1 cellular context compared by ENCODE assay signal in genomic region chr4:6782147-6782845, GRCh38.
A peak's percentile ranks its signal among the peaks of the same experiment; 100 is the strongest.
TF ChIP-seq lines count a peak whose summit lies in the region.

TSS of gene KIAA0232 (plus strand) at chr4:6782727. CDS start at chr4:6824454, 41,727 bp downstream.

TF ChIP-seq in GM12878, 131 proteins besides CTCF, POLR2A, EP300 and RAD21 (continued from another document and continues in another):
- TF ChIP-seq, protein P1, sequence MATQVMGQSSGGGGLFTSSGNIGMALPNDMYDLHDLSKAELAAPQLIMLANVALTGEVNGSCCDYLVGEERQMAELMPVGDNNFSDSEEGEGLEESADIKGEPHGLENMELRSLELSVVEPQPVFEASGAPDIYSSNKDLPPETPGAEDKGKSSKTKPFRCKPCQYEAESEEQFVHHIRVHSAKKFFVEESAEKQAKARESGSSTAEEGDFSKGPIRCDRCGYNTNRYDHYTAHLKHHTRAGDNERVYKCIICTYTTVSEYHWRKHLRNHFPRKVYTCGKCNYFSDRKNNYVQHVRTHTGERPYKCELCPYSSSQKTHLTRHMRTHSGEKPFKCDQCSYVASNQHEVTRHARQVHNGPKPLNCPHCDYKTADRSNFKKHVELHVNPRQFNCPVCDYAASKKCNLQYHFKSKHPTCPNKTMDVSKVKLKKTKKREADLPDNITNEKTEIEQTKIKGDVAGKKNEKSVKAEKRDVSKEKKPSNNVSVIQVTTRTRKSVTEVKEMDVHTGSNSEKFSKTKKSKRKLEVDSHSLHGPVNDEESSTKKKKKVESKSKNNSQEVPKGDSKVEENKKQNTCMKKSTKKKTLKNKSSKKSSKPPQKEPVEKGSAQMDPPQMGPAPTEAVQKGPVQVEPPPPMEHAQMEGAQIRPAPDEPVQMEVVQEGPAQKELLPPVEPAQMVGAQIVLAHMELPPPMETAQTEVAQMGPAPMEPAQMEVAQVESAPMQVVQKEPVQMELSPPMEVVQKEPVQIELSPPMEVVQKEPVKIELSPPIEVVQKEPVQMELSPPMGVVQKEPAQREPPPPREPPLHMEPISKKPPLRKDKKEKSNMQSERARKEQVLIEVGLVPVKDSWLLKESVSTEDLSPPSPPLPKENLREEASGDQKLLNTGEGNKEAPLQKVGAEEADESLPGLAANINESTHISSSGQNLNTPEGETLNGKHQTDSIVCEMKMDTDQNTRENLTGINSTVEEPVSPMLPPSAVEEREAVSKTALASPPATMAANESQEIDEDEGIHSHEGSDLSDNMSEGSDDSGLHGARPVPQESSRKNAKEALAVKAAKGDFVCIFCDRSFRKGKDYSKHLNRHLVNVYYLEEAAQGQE (IDR thresholded peaks at IDR 0.05; ENCODE audit: low read depth, low read length) = no peak
- TF ChIP-seq LARP7 (IDR thresholded peaks at IDR 0.05) (peak; percentile 97), NKRF (conservative IDR thresholded peaks at IDR 0.05) (peak; percentile 85), CREB1 (IDR thresholded peaks at IDR 0.05; ENCODE audit: low read depth) (peak; percentile 65), GATAD2B (conservative IDR thresholded peaks at IDR 0.05; ENCODE audit: low read depth) (peak; percentile 99), BMI1 (IDR thresholded peaks at IDR 0.05; ENCODE audit: borderline replicate concordance) (no peak), RBBP5 (conservative IDR thresholded peaks at IDR 0.05) (no peak), ZNF207 (IDR thresholded peaks at IDR 0.05; ENCODE audit: borderline replicate concordance) (peak; percentile 97), SP1 (IDR thresholded peaks at IDR 0.05; ENCODE audit: low read depth, low read length) (peak; percentile 70), FOXK2 (IDR thresholded peaks at IDR 0.05) (no peak), TAF1 (IDR thresholded peaks at IDR 0.05; ENCODE audit: borderline replicate concordance, low read depth, low read length) (peak; percentile 56; the same call in 1 of the 2 replicates), BCL11A (IDR thresholded peaks at IDR 0.05; ENCODE audit: low read depth, low read length) (0 out of 2 replicates have a peak, but pooled peaks have one; percentile 5), CREM (IDR thresholded peaks at IDR 0.05; ENCODE audit: low read depth) (0 out of 2 replicates have a peak, but pooled peaks have one; percentile 44), TCF12 (IDR thresholded peaks at IDR 0.05; ENCODE audit: low read depth, low read length) (peak; percentile 33; the same call in 1 of the 2 replicates), BACH1 (IDR thresholded peaks at IDR 0.05; ENCODE audit: borderline replicate concordance) (peak; percentile 80), IKZF1 (conservative IDR thresholded peaks at IDR 0.05) (peak; percentile 90), BHLHE40 (IDR thresholded peaks at IDR 0.05; ENCODE audit: borderline replicate concordance in 1 of 2, low read depth in 2 of 2, low read length in 1 of 2) (peak; percentile 53 to 74; a peak in 3 of 4 replicates), SIN3A (IDR thresholded peaks at IDR 0.05; ENCODE audit: low read depth, low read length) (0 out of 2 replicates have a peak, but pooled peaks have one; percentile 65), ATF7 (IDR thresholded peaks at IDR 0.05; ENCODE audit: low read depth) (no peak), SRF (IDR thresholded peaks at IDR 0.05; ENCODE audit: low read depth in 2 of 2, low read length in 2 of 2) (0 out of 4 replicates have a peak, but pooled peaks of 1 of the 2 experiments have one; percentile 25), JUND (IDR thresholded peaks at IDR 0.05; ENCODE audit: low read depth, low read length) (peak; percentile 65; the same call in 1 of the 2 replicates), YY1 (IDR thresholded peaks at IDR 0.05; ENCODE audit: low read depth, low read length) (peak; percentile 74), WRNIP1 (IDR thresholded peaks at IDR 0.05; ENCODE audit: borderline replicate concordance, low read depth, low read length) (no peak), YBX1 (IDR thresholded peaks at IDR 0.05) (no peak), STAT1 (conservative IDR thresholded peaks at IDR 0.05) (peak; percentile 82; the same call in 1 of the 2 replicates), CEBPB (IDR thresholded peaks at IDR 0.05; ENCODE audit: borderline replicate concordance in 1 of 2, low read depth in 2 of 2, low read length in 2 of 2) (no peak), ZNF217 (IDR thresholded peaks at IDR 0.05) (peak; percentile 77; the same call in 1 of the 2 replicates), RELA (IDR thresholded peaks at IDR 0.05; ENCODE audit: borderline replicate concordance, partially characterized antibody) (peak; percentile 76), CHD2 (IDR thresholded peaks at IDR 0.05; ENCODE audit: borderline replicate concordance, low read depth, low read length) (peak; percentile 96), ELK1 (IDR thresholded peaks at IDR 0.05; ENCODE audit: low read depth, low read length) (peak; percentile 28; the same call in 1 of the 2 replicates), SMARCA5 (IDR thresholded peaks at IDR 0.05) (peak; percentile 87; the same call in 1 of the 2 replicates), PBX3 (IDR thresholded peaks at IDR 0.05; ENCODE audit: insufficient replicate concordance, low read depth, low read length) (peak; percentile 82), POLR2AphosphoS2 (IDR thresholded peaks at IDR 0.05; ENCODE audit: low read depth, low read length) (0 out of 2 replicates have a peak, but pooled peaks have one; percentile 35), HCFC1 (IDR thresholded peaks at IDR 0.05; ENCODE audit: low read length) (peak; percentile 42; the same call in 1 of the 2 replicates), RB1 (IDR thresholded peaks at IDR 0.05; ENCODE audit: borderline replicate concordance) (peak; percentile 97), TARDBP (IDR thresholded peaks at IDR 0.05; ENCODE audit: borderline replicate concordance) (peak; percentile 85), PAX5 (IDR thresholded peaks at IDR 0.05; ENCODE audit: borderline replicate concordance, low read depth, low read length) (0 out of 2 replicates have a peak, but pooled peaks have one; percentile 7), NR2F1 (conservative IDR thresholded peaks at IDR 0.05) (peak; percentile 96), KLF5 (IDR thresholded peaks at IDR 0.05; ENCODE audit: partially characterized antibody) (peak; percentile 50), POU2F2 (IDR thresholded peaks at IDR 0.05; ENCODE audit: borderline replicate concordance, low read depth, low read length) (peak; percentile 55; the same call in 1 of the 3 replicates), DPF2 (IDR thresholded peaks at IDR 0.05) (peak; percentile 95), SMC3 (IDR thresholded peaks at IDR 0.05; ENCODE audit: borderline replicate concordance, low read length) (0 out of 2 replicates have a peak, but pooled peaks have one; percentile 5), KAT2A (conservative IDR thresholded peaks at IDR 0.05; ENCODE audit: control insufficient read depth, low read depth, low read length) (no peak), ZNF24 (IDR thresholded peaks at IDR 0.05) (0 out of 2 replicates have a peak, but pooled peaks have one; percentile 31), ATF2 (IDR thresholded peaks at IDR 0.05; ENCODE audit: low read length) (peak; percentile 53; the same call in 1 of the 2 replicates), TBL1XR1 (IDR thresholded peaks at IDR 0.05; ENCODE audit: low read depth, low read length) (peak; percentile 42; the same call in 1 of the 2 replicates), HDGF (IDR thresholded peaks at IDR 0.05) (no peak), NR2C1 (IDR thresholded peaks at IDR 0.05) (peak; percentile 81; the same call in 1 of the 2 replicates), MXI1 (IDR thresholded peaks at IDR 0.05; ENCODE audit: low read depth, low read length) (peak; percentile 81)
- TF ChIP-seq, protein P2, sequence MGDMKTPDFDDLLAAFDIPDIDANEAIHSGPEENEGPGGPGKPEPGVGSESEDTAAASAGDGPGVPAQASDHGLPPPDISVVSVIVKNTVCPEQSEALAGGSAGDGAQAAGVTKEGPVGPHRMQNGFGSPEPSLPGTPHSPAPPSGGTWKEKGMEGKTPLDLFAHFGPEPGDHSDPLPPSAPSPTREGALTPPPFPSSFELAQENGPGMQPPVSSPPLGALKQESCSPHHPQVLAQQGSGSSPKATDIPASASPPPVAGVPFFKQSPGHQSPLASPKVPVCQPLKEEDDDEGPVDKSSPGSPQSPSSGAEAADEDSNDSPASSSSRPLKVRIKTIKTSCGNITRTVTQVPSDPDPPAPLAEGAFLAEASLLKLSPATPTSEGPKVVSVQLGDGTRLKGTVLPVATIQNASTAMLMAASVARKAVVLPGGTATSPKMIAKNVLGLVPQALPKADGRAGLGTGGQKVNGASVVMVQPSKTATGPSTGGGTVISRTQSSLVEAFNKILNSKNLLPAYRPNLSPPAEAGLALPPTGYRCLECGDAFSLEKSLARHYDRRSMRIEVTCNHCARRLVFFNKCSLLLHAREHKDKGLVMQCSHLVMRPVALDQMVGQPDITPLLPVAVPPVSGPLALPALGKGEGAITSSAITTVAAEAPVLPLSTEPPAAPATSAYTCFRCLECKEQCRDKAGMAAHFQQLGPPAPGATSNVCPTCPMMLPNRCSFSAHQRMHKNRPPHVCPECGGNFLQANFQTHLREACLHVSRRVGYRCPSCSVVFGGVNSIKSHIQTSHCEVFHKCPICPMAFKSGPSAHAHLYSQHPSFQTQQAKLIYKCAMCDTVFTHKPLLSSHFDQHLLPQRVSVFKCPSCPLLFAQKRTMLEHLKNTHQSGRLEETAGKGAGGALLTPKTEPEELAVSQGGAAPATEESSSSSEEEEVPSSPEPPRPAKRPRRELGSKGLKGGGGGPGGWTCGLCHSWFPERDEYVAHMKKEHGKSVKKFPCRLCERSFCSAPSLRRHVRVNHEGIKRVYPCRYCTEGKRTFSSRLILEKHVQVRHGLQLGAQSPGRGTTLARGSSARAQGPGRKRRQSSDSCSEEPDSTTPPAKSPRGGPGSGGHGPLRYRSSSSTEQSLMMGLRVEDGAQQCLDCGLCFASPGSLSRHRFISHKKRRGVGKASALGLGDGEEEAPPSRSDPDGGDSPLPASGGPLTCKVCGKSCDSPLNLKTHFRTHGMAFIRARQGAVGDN (IDR thresholded peaks at IDR 0.05) = peak; percentile 89
- TF ChIP-seq, protein P3, sequence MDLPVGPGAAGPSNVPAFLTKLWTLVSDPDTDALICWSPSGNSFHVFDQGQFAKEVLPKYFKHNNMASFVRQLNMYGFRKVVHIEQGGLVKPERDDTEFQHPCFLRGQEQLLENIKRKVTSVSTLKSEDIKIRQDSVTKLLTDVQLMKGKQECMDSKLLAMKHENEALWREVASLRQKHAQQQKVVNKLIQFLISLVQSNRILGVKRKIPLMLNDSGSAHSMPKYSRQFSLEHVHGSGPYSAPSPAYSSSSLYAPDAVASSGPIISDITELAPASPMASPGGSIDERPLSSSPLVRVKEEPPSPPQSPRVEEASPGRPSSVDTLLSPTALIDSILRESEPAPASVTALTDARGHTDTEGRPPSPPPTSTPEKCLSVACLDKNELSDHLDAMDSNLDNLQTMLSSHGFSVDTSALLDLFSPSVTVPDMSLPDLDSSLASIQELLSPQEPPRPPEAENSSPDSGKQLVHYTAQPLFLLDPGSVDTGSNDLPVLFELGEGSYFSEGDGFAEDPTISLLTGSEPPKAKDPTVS (IDR thresholded peaks at IDR 0.05; ENCODE audit: low read depth, low read length) = no peak
- TF ChIP-seq, protein P4, sequence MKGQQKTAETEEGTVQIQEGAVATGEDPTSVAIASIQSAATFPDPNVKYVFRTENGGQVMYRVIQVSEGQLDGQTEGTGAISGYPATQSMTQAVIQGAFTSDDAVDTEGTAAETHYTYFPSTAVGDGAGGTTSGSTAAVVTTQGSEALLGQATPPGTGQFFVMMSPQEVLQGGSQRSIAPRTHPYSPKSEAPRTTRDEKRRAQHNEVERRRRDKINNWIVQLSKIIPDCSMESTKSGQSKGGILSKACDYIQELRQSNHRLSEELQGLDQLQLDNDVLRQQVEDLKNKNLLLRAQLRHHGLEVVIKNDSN (IDR thresholded peaks at IDR 0.05; ENCODE audit: borderline replicate concordance, extremely low read length, insufficient read depth, low read depth, low read length) = peak; percentile 29
